In genomic region chr5:122183795-122184185, GRCh38 we compare ENCODE assay signal across 16 cellular contexts. TPM values are rescaled to one million over a fixed set of nuclear protein-coding genes. Genes with fewer than 3 reads are reported as not detected.
DNase-seq lines count a peak whose midpoint lies in the region; ATAC-seq, FAIRE-seq and TF ChIP-seq lines count a peak whose summit lies in the region.
"Had no signal": no experiment of that assay in that cellular context is flagged by ENCODE, and none has a peak within 500 bp of the region (broad histone marks: within the 10 kb centered on the region; RNA-seq: fewer than 3 reads in every experiment).

No MANE protein-coding gene starts in this region.

- peak overlapping the region; percentile 62 for H3K4me3 Mint-ChIP-seq in MCF 10A (ENCODE audit: unreplicated experiment)
- H3K4me3 Mint-ChIP-seq: activated CD4-positive, alpha-beta T cell treated with anti-CD3 and anti-CD28 coated beads for 36 hours had no signal

- H3K4me3 ChIP-seq in breast epithelium (peak overlapping the region in 1 of 3 donors; percentile 26), mucosa of rectum (ENCODE audit: low read length in 2 of 2) (no peak overlapping the region), uterus (no peak overlapping the region)
- H3K4me3 ChIP-seq: right lobe of liver had no signal

- intact Hi-C loops in MCF 10A (cut with micrococcal nuclease): loop anchor here (5.0 kb wide), 4 partner anchors 216 to 1314 kb away; partner anchors contain the start of genes PPIC and SNX24
- intact Hi-C loops in breast epithelium (cut with DNase I; ENCODE audit: low total_unique reads): no loop called here
- intact Hi-C loops in uterus (cut with DNase I; ENCODE audit: low total_unique reads): no loop called here

- DNase-seq in MCF 10A (ENCODE audit: unreplicated experiment): no peak
- no peak for DNase-seq in breast epithelium (ENCODE audit: low spot score in 2 of 2)
- DNase-seq in uterus: no peak
- no peak for DNase-seq in NCI-H1417 treated with DMSO at 0.1 percent for 48 hours (lab: John Stamatoyannopoulos, UW)
- DNase-seq in germinal center (ENCODE audit: low spot score): no peak
- DNase-seq: 8988T; activated CD4-positive, alpha-beta T cell treated with anti-CD3 and anti-CD28 coated beads for 36 hours; activated effector memory CD4-positive, alpha-beta T cell treated with anti-CD3 and anti-CD28 coated beads, Interleukin-2, amount 50 U/mL, for 16 hours; Kasumi-1; NCI-H748 treated with DMSO at 0.1 percent for 48 hours; occipital lobe; right lobe of liver had no signal

- POLR2A ChIA-PET in MCF 10A (lab: Yijun Ruan, JAX): interaction anchor here (0.5 to 1.7 kb wide), 13 partner anchors 20 to 1738 kb away, joined by 3 to 17 read pairs (median 3); partner anchors contain the start of genes LOX and SNX24

- TF ChIP-seq CTCF in MCF 10A (IDR thresholded peaks at IDR 0.05; ENCODE audit: unreplicated experiment) (no peak), breast epithelium (IDR thresholded peaks at IDR 0.05) (no peak), uterus (IDR thresholded peaks at IDR 0.05) (no peak)

- H3K27me3 Mint-ChIP-seq in MCF 10A (ENCODE audit: insufficient read depth, unreplicated experiment): no peaks in the 10 kb centered on the region

- BruUV-seq in MCF 10A (replicated peaks; lab: Mats Ljungman, UMichigan): no TSS peak

- H3K9me3 ChIP-seq in breast epithelium (no peaks in the 10 kb centered on the region), mucosa of rectum (ENCODE audit: control insufficient read depth in 2 of 2, low read length in 2 of 2) (no peaks in the 10 kb centered on the region), uterus (no peaks in the 10 kb centered on the region)
- H3K9me3 ChIP-seq: right lobe of liver had no signal

- H3K27ac Mint-ChIP-seq in MCF 10A (ENCODE audit: low read depth, unreplicated experiment): peak overlapping the region; percentile 85
- H3K27ac Mint-ChIP-seq: activated CD4-positive, alpha-beta T cell treated with anti-CD3 and anti-CD28 coated beads for 36 hours had no signal

- CTCF ChIA-PET in MCF 10A (lab: Yijun Ruan, JAX): interaction anchor here (0.6 to 2.5 kb wide), 7 partner anchors 11 to 273 kb away, joined by 3 to 36 read pairs (median 7); no protein-coding TSS in a partner anchor

- peak overlapping the region in 1 of 2 donors; percentile 76 for H3K27ac ChIP-seq in breast epithelium
- H3K27ac ChIP-seq in mucosa of rectum (ENCODE audit: low read depth in 2 of 2, low read length in 2 of 2): peak overlapping the region; percentile 53 to 85
- peak overlapping the region; percentile 39 to 69 for H3K27ac ChIP-seq in uterus
- H3K27ac ChIP-seq: right lobe of liver had no signal

- H3K27me3 ChIP-seq in breast epithelium (no peaks in the 10 kb centered on the region), mucosa of rectum (ENCODE audit: control insufficient read depth in 2 of 2, insufficient read depth in 2 of 2, low read length in 2 of 2) (no peaks in the 10 kb centered on the region), uterus (no peaks in the 10 kb centered on the region)
- H3K27me3 ChIP-seq: right lobe of liver had no signal

- H3K4me1 Mint-ChIP-seq in MCF 10A (ENCODE audit: insufficient read depth, unreplicated experiment): peaks cover 43% of the 10 kb centered on the region

- H3K36me3 Mint-ChIP-seq in MCF 10A (ENCODE audit: insufficient read depth, unreplicated experiment): no peaks in the 10 kb centered on the region

- H3K4me1 ChIP-seq in breast epithelium (no peaks in the 10 kb centered on the region), mucosa of rectum (ENCODE audit: control insufficient read depth in 2 of 2, insufficient read depth in 2 of 2, low read length in 2 of 2) (peaks cover 15 to 17% of the 10 kb centered on the region in 2 donors), uterus (peaks cover 4 to 11% of the 10 kb centered on the region in 2 donors)
- H3K4me1 ChIP-seq: right lobe of liver had no signal

- no peak overlapping the region for H3K9ac ChIP-seq in mucosa of rectum (ENCODE audit: low read depth in 1 of 2, low read length in 2 of 2)

- TF ChIP-seq POLR2A in breast epithelium (IDR thresholded peaks at IDR 0.05) (no peak), uterus (IDR thresholded peaks at IDR 0.05) (no peak)

- no peaks in the 10 kb centered on the region for H3K36me3 ChIP-seq in breast epithelium
- no peaks in the 10 kb centered on the region for H3K36me3 ChIP-seq in mucosa of rectum (ENCODE audit: control insufficient read depth in 2 of 2, insufficient read depth in 2 of 2, low read length in 2 of 2)
- no peaks in the 10 kb centered on the region for H3K36me3 ChIP-seq in uterus
- H3K36me3 ChIP-seq: right lobe of liver had no signal

- no peak for ATAC-seq in GM18867 (IDR thresholded peaks at IDR 0.05; ENCODE audit: unreplicated experiment)
- ATAC-seq: activated CD4-positive, alpha-beta T cell treated with anti-CD3 and anti-CD28 coated beads for 36 hours had no signal

- peak; percentile 68 for FAIRE-seq in colon (lab: Jason Lieb, UNC)
- FAIRE-seq: GM12891 had no signal

- H3K9me3 Mint-ChIP-seq in MCF 10A (ENCODE audit: unreplicated experiment): no peaks in the 10 kb centered on the region

RNA-seq across cellular contexts. Expression of gene ZNF474, which starts 54.4 kb away (rescaled TPM):
- total RNA-seq in MCF 10A (2022) (0.25 and 0.56 TPM in 2 replicates), breast epithelium (under 1 TPM; 0.33 to 0.48 (median 0.44) TPM), uterus (1 to 10 TPM in 1 of 4 donors, under 1 TPM in 1, not detected in 2; 0.37 to 1.1 TPM)
- total RNA-seq: activated CD4-positive, alpha-beta T cell treated with anti-CD3 and anti-CD28 coated beads for 36 hours had no signal
